Comparison of ENCODE assay signal across 11 cellular contexts in genomic region chr11:103929168-103929903, GRCh38.
DNase-seq lines count a peak whose midpoint lies in the region; ATAC-seq and FAIRE-seq lines count a peak whose summit lies in the region.
"Had no signal": no experiment of that assay in that cellular context is flagged by ENCODE, and none has a peak within 500 bp of the region (broad histone marks: within the 10 kb centered on the region; RNA-seq: fewer than 3 reads in every experiment).

No MANE protein-coding gene starts in this region.

- peak; percentile 66 for FAIRE-seq in HTR-8/SVneo (lab: Jason Lieb, UNC)
- FAIRE-seq: K562 had no signal

- H3K4me1 Mint-ChIP-seq in activated CD4-positive, alpha-beta T cell treated with anti-CD3 and anti-CD28 coated beads, Interleukin-2, amount 10 ng/mL, durations not matched to agents 24 days and 14 days = no peaks in the 10 kb centered on the region

- no peak overlapping the region for H3K27ac Mint-ChIP-seq in activated CD4-positive, alpha-beta T cell treated with anti-CD3 and anti-CD28 coated beads, Interleukin-2, amount 10 ng/mL, durations not matched to agents 24 days and 14 days

- DNase-seq in HTR-8/SVneo (ENCODE audit: insufficient read length, low spot score) = no peak
- DNase-seq in islet precursor cell = no peak
- no peak for DNase-seq in NCI-H2171 (lab: John Stamatoyannopoulos, UW)
- no peak for DNase-seq in activated CD4-positive, alpha-beta T cell treated with anti-CD3 and anti-CD28 coated beads, Interleukin-2, amount 10 ng/mL, durations not matched to agents 24 days and 14 days
- no peak for DNase-seq in RKO (ENCODE audit: low spot score)
- DNase-seq: upper lobe of right lung had no signal

- no peak overlapping the region for H3K4me3 Mint-ChIP-seq in activated CD4-positive, alpha-beta T cell treated with anti-CD3 and anti-CD28 coated beads, Interleukin-2, amount 10 ng/mL, durations not matched to agents 24 days and 14 days
- H3K4me3 Mint-ChIP-seq: neural progenitor cell had no signal

- H3K36me3 Mint-ChIP-seq in activated CD4-positive, alpha-beta T cell treated with anti-CD3 and anti-CD28 coated beads, Interleukin-2, amount 10 ng/mL, durations not matched to agents 24 days and 14 days (ENCODE audit: low read depth) = no peaks in the 10 kb centered on the region
- H3K36me3 Mint-ChIP-seq: neural progenitor cell had no signal

- ATAC-seq in GM19372 (IDR thresholded peaks at IDR 0.05; ENCODE audit: low read depth, unreplicated experiment) (peak; percentile 87), HG02870 (IDR thresholded peaks at IDR 0.05; ENCODE audit: unreplicated experiment) (peak; percentile 96)
- ATAC-seq: K562, upper lobe of right lung had no signal

- H3K9me3 Mint-ChIP-seq in activated CD4-positive, alpha-beta T cell treated with anti-CD3 and anti-CD28 coated beads, Interleukin-2, amount 10 ng/mL, durations not matched to agents 24 days and 14 days = peaks cover 1% of the 10 kb centered on the region
- H3K9me3 Mint-ChIP-seq: neural progenitor cell had no signal

- peak overlapping the region; percentile 55; the same call in 1 of the 2 replicates for H3K4me3 ChIP-seq in GM08714 (ENCODE audit: low read length)
- H3K4me3 ChIP-seq: K562, neural progenitor cell, upper lobe of right lung had no signal

- intact Hi-C loops in activated CD4-positive, alpha-beta T cell treated with anti-CD3 and anti-CD28 coated beads, Interleukin-2, amount 10 ng/mL, durations not matched to agents 24 days and 14 days (cut with micrococcal nuclease) = no loop called here

- H3K27me3 Mint-ChIP-seq in activated CD4-positive, alpha-beta T cell treated with anti-CD3 and anti-CD28 coated beads, Interleukin-2, amount 10 ng/mL, durations not matched to agents 24 days and 14 days = no peaks in the 10 kb centered on the region
